Comparison of ENCODE assay signal across 17 cellular contexts in genomic region chr20:5720696-5721095, GRCh38. TPM values are rescaled to one million over a fixed set of nuclear protein-coding genes. Genes with fewer than 3 reads are reported as not detected.
DNase-seq lines count a peak whose midpoint lies in the region; ATAC-seq and TF ChIP-seq lines count a peak whose summit lies in the region.
"Had no signal": no experiment of that assay in that cellular context is flagged by ENCODE, and none has a peak within 500 bp of the region (broad histone marks: within the 10 kb centered on the region; RNA-seq: fewer than 3 reads in every experiment).

No MANE protein-coding gene starts in this region.

- no peak for ATAC-seq in left colon
- no peak for ATAC-seq in GM18868 (IDR thresholded peaks at IDR 0.05; ENCODE audit: unreplicated experiment)

- no peak overlapping the region for H3K27ac ChIP-seq in brain microvascular endothelial cell
- H3K27ac ChIP-seq: BLaER1 treated with 17β-estradiol and CSF1 and Interleukin-3, amounts not matched to agents 10 nM and 100 nM had no signal

- in situ Hi-C loops in brain microvascular endothelial cell (cut with HindIII; ENCODE audit: low pct_ligation_motif_present, low sequenced_read_pairs), result no loop called here

- no peak overlapping the region for H3K4me3 ChIP-seq in brain microvascular endothelial cell (ENCODE audit: low read depth, low read length)
- H3K4me3 ChIP-seq in fibroblast of villous mesenchyme (ENCODE audit: low read depth, low read length), result no peak overlapping the region
- H3K4me3 ChIP-seq: BLaER1 treated with 17β-estradiol and CSF1 and Interleukin-3, amounts not matched to agents 10 nM and 100 nM had no signal

- DNase-seq in EL (peak; percentile 16), NCI-H69 (lab: John Stamatoyannopoulos, UW) (peak; percentile 57), brain microvascular endothelial cell (peak; percentile 20), fibroblast of villous mesenchyme (ENCODE audit: low read depth) (peak; percentile 69), NCI-H1930 (lab: John Stamatoyannopoulos, UW) (no peak), left colon (no peak), HK-2 (ENCODE audit: unreplicated experiment) (no peak)
- DNase-seq: H7; Kasumi-1; MM.1S; NCI-H1105; NCI-H1694; NCI-H526 treated with DMSO at 0.1 percent for 48 hours; NK-92 treated with Interleukin-12 subunit alpha and Interleukin-12 subunit beta, amount 100 ng/mL, for 24 hours; SHP77 had no signal

- H3K27me3 ChIP-seq in brain microvascular endothelial cell (replicated peaks), result no peaks in the 10 kb centered on the region
- H3K27me3 ChIP-seq: BLaER1 treated with 17β-estradiol and CSF1 and Interleukin-3, amounts not matched to agents 10 nM and 100 nM had no signal

- TF ChIP-seq CTCF in brain microvascular endothelial cell (IDR thresholded peaks at IDR 0.05; ENCODE audit: low read depth, low read length, missing control alignments) (no peak), fibroblast of villous mesenchyme (IDR thresholded peaks at IDR 0.05; ENCODE audit: insufficient read depth, low read depth, low read length) (no peak)

- intact Hi-C loops in left colon (cut with DNase I, micrococcal nuclease), result no loop called here

- H3K36me3 ChIP-seq in brain microvascular endothelial cell (replicated peaks), result no peaks in the 10 kb centered on the region
- H3K36me3 ChIP-seq: BLaER1 treated with 17β-estradiol and CSF1 and Interleukin-3, amounts not matched to agents 10 nM and 100 nM had no signal

RNA-seq across cellular contexts. Expression of gene SHLD1, which starts 29.5 kb away (rescaled TPM):
- total RNA-seq in fibroblast of villous mesenchyme, result 0.97 and 1.7 TPM in 2 replicates
- total RNA-seq in left colon, result 10 to 100 TPM in 1 of 2 donors, 1 to 10 TPM in 1; 8.1 to 10.5 TPM

Comparison
In these comparisons a context has a peak if more than half of its experiments do, and no peak if none do; other contexts are left out.
1. DNase-seq: peak in EL (single experiment), NCI-H69 (single experiment), brain microvascular endothelial cell (single experiment) and fibroblast of villous mesenchyme (single experiment); none in NCI-H1930 (0 of 2), left colon (0 of 2) and HK-2 (single experiment).